In the genomic region with DNA sequence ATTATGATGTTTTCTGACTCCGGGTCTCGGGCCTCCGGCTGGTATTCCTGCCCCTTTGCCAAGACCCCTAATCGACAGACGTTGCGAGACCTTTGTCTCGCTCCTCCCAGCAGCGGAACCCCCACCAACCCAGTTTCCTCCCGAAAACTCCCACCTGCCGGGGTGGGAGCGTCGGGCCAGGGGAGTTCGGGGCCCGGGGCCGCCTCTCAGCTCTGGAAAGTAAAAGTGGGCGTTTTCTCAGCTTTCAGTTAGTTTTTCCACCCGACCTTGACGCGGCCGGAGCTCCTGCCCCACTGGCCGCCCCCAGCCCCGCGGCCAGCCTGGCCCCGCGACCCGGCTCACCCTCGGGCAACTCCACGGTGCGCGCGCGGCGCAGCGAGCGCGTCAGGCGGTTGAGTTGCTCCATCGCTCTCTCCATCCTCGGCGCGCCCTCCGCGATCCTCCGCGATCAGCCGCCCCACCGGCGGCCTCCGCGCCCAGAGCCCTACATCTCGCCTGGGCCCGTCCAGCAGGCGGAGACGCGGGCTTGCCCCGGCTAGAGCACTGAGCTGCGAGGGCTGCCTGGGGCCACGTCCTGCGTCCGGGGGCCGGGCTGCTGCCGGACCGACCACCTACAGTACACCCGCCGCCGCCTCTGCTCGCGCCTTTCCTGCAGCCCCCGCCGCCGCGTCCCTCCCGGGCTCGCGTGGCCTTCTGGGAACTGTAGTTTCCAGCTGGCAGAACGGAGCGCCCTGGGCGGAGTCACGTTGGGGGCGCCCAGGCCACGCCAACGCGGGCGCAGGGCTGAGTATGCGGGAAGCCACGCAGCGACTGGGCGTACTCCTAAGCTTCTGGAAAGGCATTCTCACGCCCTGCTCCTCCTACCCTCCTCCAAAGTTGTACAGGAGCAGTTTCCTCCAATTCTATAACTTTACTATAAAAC, we compare ENCODE assay signal across 8 cellular contexts. TPM values are rescaled to one million over a fixed set of nuclear protein-coding genes. Genes with fewer than 3 reads are reported as not detected.
DNase-seq lines count a peak whose midpoint lies in the region; ATAC-seq, FAIRE-seq and TF ChIP-seq lines count a peak whose summit lies in the region.

A gene with protein sequence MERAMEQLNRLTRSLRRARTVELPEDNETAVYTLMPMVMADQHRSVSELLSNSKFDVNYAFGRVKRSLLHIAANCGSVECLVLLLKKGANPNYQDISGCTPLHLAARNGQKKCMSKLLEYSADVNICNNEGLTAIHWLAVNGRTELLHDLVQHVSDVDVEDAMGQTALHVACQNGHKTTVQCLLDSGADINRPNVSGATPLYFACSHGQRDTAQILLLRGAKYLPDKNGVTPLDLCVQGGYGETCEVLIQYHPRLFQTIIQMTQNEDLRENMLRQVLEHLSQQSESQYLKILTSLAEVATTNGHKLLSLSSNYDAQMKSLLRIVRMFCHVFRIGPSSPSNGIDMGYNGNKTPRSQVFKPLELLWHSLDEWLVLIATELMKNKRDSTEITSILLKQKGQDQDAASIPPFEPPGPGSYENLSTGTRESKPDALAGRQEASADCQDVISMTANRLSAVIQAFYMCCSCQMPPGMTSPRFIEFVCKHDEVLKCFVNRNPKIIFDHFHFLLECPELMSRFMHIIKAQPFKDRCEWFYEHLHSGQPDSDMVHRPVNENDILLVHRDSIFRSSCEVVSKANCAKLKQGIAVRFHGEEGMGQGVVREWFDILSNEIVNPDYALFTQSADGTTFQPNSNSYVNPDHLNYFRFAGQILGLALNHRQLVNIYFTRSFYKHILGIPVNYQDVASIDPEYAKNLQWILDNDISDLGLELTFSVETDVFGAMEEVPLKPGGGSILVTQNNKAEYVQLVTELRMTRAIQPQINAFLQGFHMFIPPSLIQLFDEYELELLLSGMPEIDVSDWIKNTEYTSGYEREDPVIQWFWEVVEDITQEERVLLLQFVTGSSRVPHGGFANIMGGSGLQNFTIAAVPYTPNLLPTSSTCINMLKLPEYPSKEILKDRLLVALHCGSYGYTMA (minus strand): TSS at position 695 of the 922 bp plus-strand sequence. CDS start 277 bp downstream, at position 418.

- no peaks in the 10 kb centered on the region for H3K36me3 ChIP-seq in kidney (ENCODE audit: control insufficient read depth in 1 of 2, insufficient read depth in 2 of 2, low read length in 2 of 2)

- H3K9me3 ChIP-seq in kidney (ENCODE audit: control insufficient read depth in 1 of 2, low read length in 2 of 2): no peaks in the 10 kb centered on the region

- H3K4me3 Mint-ChIP-seq in central memory CD8-positive, alpha-beta T cell: peak within 1 kb of the TSS; percentile 80

- no peaks in the 10 kb centered on the region for H3K4me1 ChIP-seq in kidney (ENCODE audit: control insufficient read depth in 1 of 2, insufficient read depth in 1 of 2, low read depth in 1 of 2, low read length in 2 of 2)

- DNase-seq in AG09319 (ENCODE audit: extremely low read depth, low read depth): peak; percentile 62
- peak; percentile 88 for DNase-seq in NCI-H2227 treated with DMSO at 0.1 percent for 48 hours (lab: John Stamatoyannopoulos, UW)
- DNase-seq in activated CD4-positive, CD25-positive, alpha-beta regulatory T cell (lab: John Stamatoyannopoulos, UW): peak; percentile 76 to 82 (median 78)
- DNase-seq in central memory CD8-positive, alpha-beta T cell (ENCODE audit: low spot score in 2 of 2): peak; percentile 76 to 80
- DNase-seq in kidney: peak; percentile 95
- peak; percentile 94 for DNase-seq in stimulated activated CD4-positive, alpha-beta T cell treated with anti-CD3 and anti-CD28 coated beads, Interleukin-15, amount 100 ng/mL, for 24 hours

- peak within 1 kb of the TSS; percentile 75 to 83 for H3K4me3 ChIP-seq in kidney (ENCODE audit: low read length in 2 of 2)

- H3K27me3 Mint-ChIP-seq in central memory CD8-positive, alpha-beta T cell: peaks cover 30% of the 10 kb centered on the region

- H3K9ac ChIP-seq in kidney (ENCODE audit: low read length in 2 of 2): peak within 1 kb of the TSS; percentile 64 to 78

- no peak for FAIRE-seq in kidney (lab: Jason Lieb, UNC)

- H3K4me1 Mint-ChIP-seq in central memory CD8-positive, alpha-beta T cell: peaks cover 11% of the 10 kb centered on the region

- ATAC-seq in GM18909 (IDR thresholded peaks at IDR 0.05; ENCODE audit: poor library complexity, unreplicated experiment): peak; percentile 99
- peak; percentile 99 for ATAC-seq in HG03175 (IDR thresholded peaks at IDR 0.05; ENCODE audit: unreplicated experiment)
- peak; percentile 96 for ATAC-seq in central memory CD8-positive, alpha-beta T cell (replicated peaks; ENCODE audit: extremely low read depth, poor library complexity, severe bottlenecking)

- TF ChIP-seq CTCF in AG09319 (IDR thresholded peaks at IDR 0.05; ENCODE audit: low read depth, low read length) (peak; percentile 20), kidney (IDR thresholded peaks at IDR 0.05; ENCODE audit: borderline replicate concordance, extremely low read depth, insufficient read depth) (no peak)

- intact Hi-C loops in kidney (cut with DNase I): no loop called here

- H3K9me3 Mint-ChIP-seq in central memory CD8-positive, alpha-beta T cell: no peaks in the 10 kb centered on the region

- H3K27ac ChIP-seq in kidney (ENCODE audit: low read depth in 2 of 2, low read length in 2 of 2): peak within 1 kb of the TSS; percentile 38 to 67

- no peak within 1 kb of the TSS for H3K27ac Mint-ChIP-seq in central memory CD8-positive, alpha-beta T cell (ENCODE audit: low read depth)

- no peaks in the 10 kb centered on the region for H3K36me3 Mint-ChIP-seq in central memory CD8-positive, alpha-beta T cell (ENCODE audit: insufficient read depth)

RNA-seq across cellular contexts. Expression of the gene that starts here (rescaled TPM):
- total RNA-seq in kidney: 12.3 TPM
- polyA plus RNA-seq in kidney (ENCODE audit: insufficient read depth, low read depth, low replicate concordance): 6.2 TPM

Comparison
In these comparisons a context has a peak if more than half of its experiments do, and no peak if none do; other contexts are left out.
1. Peak in every context shown above with its lines: DNase-seq, ATAC-seq, H3K4me3 ChIP-seq and H3K27ac ChIP-seq.